8 cellular contexts compared by ENCODE assay signal in genomic region chr10:84665883-84666463, GRCh38.
DNase-seq lines count a peak whose midpoint lies in the region; ATAC-seq lines count a peak whose summit lies in the region.

No MANE protein-coding gene starts in this region.

- H3K27ac ChIP-seq in caudate nucleus (ENCODE audit: low read depth, low read length): no peak overlapping the region

- DNase-seq in SIG-M5 treated with dmso at 0.1 percent for 504 hours (lab: John Stamatoyannopoulos, UW; ENCODE audit: unreplicated experiment) (peak; percentile 24), SIG-M5 (lab: John Stamatoyannopoulos, UW) (no peak), RPMI8226 (peak; percentile 37), kidney tubule cell (ENCODE audit: low spot score) (peak; percentile 23), caudate nucleus (lab: John Stamatoyannopoulos, UW) (no peak), NCI-H2081 treated with DMSO at 0.1 percent for 48 hours (lab: John Stamatoyannopoulos, UW) (no peak)

- ATAC-seq in HG02763 (IDR thresholded peaks at IDR 0.05; ENCODE audit: unreplicated experiment) (peak; percentile 51), GM18870 (IDR thresholded peaks at IDR 0.05; ENCODE audit: unreplicated experiment) (no peak)

Comparison
In these comparisons a context has a peak if more than half of its experiments do, and no peak if none do; other contexts are left out.
1. DNase-seq: peak in SIG-M5 treated with dmso at 0.1 percent for 504 hours (single experiment), RPMI8226 (single experiment) and kidney tubule cell (single experiment); none in SIG-M5 (single experiment), caudate nucleus (0 of 61) and NCI-H2081 treated with DMSO at 0.1 percent for 48 hours (single experiment).